8 cellular contexts compared by ENCODE assay signal in the genomic region with DNA sequence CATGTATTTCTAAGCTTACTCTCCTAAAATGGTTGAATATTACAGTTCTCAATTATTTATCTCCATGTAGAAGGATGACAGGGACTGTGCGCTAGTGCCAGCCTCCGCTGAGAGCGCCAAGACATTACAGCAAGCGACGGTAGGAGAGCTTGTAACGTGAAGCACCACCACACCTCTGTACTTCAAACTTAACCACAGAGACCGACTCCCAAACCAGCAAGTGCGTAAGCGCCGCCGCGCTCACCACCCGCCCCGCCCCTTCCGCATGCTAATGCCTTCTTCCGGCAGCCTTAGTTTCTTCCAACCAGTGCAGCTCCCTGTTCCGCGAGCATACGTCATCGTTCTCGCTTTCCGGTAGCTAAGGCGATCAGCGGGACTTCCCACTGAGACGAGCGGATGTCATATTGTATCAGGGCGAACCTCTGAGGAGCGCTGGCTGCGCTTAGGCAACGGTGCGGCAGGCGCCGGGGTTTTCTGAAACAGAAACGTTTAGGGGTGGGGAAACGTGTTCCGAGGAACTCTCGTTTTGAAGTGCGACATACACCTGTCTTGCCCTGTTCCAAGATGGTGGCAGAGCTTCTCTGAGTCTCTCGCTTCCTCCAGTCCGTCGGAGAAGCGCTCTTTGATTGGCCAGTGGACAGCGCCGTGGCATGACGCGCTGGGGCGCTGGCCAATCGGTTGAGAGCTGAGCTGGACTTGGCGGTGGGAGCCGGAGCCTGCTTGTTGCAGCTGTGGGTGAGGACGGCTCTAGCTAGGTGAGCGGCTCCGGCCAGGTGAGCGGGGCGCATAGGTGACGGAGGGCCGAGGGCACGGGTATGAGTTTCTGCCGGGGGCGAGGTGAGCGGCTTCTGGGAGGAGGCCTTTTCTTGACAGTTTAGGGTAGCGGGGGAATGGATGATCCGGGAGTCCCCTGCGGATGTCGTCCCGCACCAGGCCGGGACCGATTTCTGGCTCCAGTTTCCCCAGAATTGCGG. TPM values are rescaled to one million over a fixed set of nuclear protein-coding genes. Genes with fewer than 3 reads are reported as not detected.
DNase-seq lines count a peak whose midpoint lies in the region; ATAC-seq lines count a peak whose summit lies in the region.

TSS of gene SEC23B (plus strand) at position 723 of the 974 bp plus-strand sequence. CDS start 2,896 bp downstream, outside the sequence.

- peak within 1 kb of the TSS; percentile 97 to 100 (median 99) for H3K27ac Mint-ChIP-seq in IgD-negative memory B cell

- H3K4me3 Mint-ChIP-seq in IgD-negative memory B cell: peak within 1 kb of the TSS; percentile 98 to 99 (median 98)

- DNase-seq in DMS 273 treated with DMSO at 0.1 percent for 48 hours (lab: John Stamatoyannopoulos, UW) (peak; percentile 93), OCI-M2 (lab: John Stamatoyannopoulos, UW; ENCODE audit: unreplicated experiment) (peak; percentile 97), activated T-cell treated with anti-CD3 and anti-CD28 coated beads for 4 hours (peak; percentile 95), epidermal melanocyte (ENCODE audit: insufficient read length, low spot score) (peak; percentile 95), middle frontal gyrus (ENCODE audit: extremely low spot score, low spot score) (peak; percentile 99)
- peak; percentile 95 to 99 for DNase-seq in stimulated activated CD8-positive, alpha-beta memory T cell treated with anti-CD3 and anti-CD28 coated beads, Interleukin-2, amount 100 ng/mL, for 48 hours (ENCODE audit: low read depth in 2 of 2)

- peak; percentile 96 for ATAC-seq in GM21529 (IDR thresholded peaks at IDR 0.05; ENCODE audit: unreplicated experiment)

- peaks cover 2% of the 10 kb centered on the region for H3K27me3 Mint-ChIP-seq in IgD-negative memory B cell

- peaks cover 19 to 27% (median 24%) of the 10 kb centered on the region in 3 donors for H3K4me1 Mint-ChIP-seq in IgD-negative memory B cell

- no peaks in the 10 kb centered on the region for H3K9me3 Mint-ChIP-seq in IgD-negative memory B cell

- peaks cover 6% of the 10 kb centered on the region for H3K36me3 Mint-ChIP-seq in IgD-negative memory B cell

RNA-seq across cellular contexts. Expression of gene SEC23B, which starts in this region (rescaled TPM):
- polyA plus RNA-seq in IgD-negative memory B cell: 41.1 TPM

Comparison
In these comparisons a context has a peak if more than half of its experiments do, and no peak if none do; other contexts are left out.
1. Peak in every context shown above with its lines: DNase-seq and ATAC-seq.